Comparison of ENCODE assay signal across 9 cellular contexts in genomic region chr22:43013355-43014061, GRCh38. TPM values are rescaled to one million over a fixed set of nuclear protein-coding genes. Genes with fewer than 3 reads are reported as not detected.
DNase-seq lines count a peak whose midpoint lies in the region; ATAC-seq, FAIRE-seq and TF ChIP-seq lines count a peak whose summit lies in the region.
"Had no signal": no experiment of that assay in that cellular context is flagged by ENCODE, and none has a peak within 500 bp of the region (broad histone marks: within the 10 kb centered on the region; RNA-seq: fewer than 3 reads in every experiment).

No MANE protein-coding gene starts in this region.

- H3F3A ChIP-seq in OCI-LY1 (ENCODE audit: insufficient read depth, low read length) = no peaks in the 10 kb centered on the region

- peak overlapping the region; percentile 79 for H3K4me3 ChIP-seq in OCI-LY1 (ENCODE audit: low read depth, low read length, poor library complexity, severe bottlenecking)
- peak overlapping the region; percentile 72 to 96 (median 81) for H3K4me3 ChIP-seq in endothelial cell of umbilical vein (replicated peaks in 1 of 3; ENCODE audit: insufficient read depth in 1 of 3, low read depth in 1 of 3, low read length in 3 of 3)
- peak overlapping the region; percentile 76 for H3K4me3 ChIP-seq in parathyroid adenoma (ENCODE audit: low read depth, low read length)

- TF ChIP-seq POLR2A in endothelial cell of umbilical vein (IDR thresholded peaks at IDR 0.05; ENCODE audit: low read depth, low read length) = no peak

- peak overlapping the region; percentile 4; the same call in 1 of the 2 replicates for H3K9ac ChIP-seq in OCI-LY1 (ENCODE audit: low read length)
- H3K9ac ChIP-seq in endothelial cell of umbilical vein (replicated peaks; ENCODE audit: extremely low read depth, insufficient read depth, low read length) = peak overlapping the region; percentile 66
- H3K9ac ChIP-seq in parathyroid adenoma = no peak overlapping the region

- H4K20me1 ChIP-seq in OCI-LY1 (ENCODE audit: insufficient read depth, low read length) (no peaks in the 10 kb centered on the region), endothelial cell of umbilical vein (replicated peaks; ENCODE audit: control insufficient read depth, extremely low read depth, insufficient read depth, low read length) (no peaks in the 10 kb centered on the region)

- H3K4me1 ChIP-seq in OCI-LY1 (ENCODE audit: insufficient read depth, low read length, severe bottlenecking) = peaks cover 21% of the 10 kb centered on the region
- H3K4me1 ChIP-seq in endothelial cell of umbilical vein (ENCODE audit: control insufficient read depth, extremely low read depth, insufficient read depth, low read length) = peaks cover 23% of the 10 kb centered on the region
- H3K4me1 ChIP-seq in parathyroid adenoma = peaks cover 10% of the 10 kb centered on the region

- dilution Hi-C loops in endothelial cell of umbilical vein (cut with MboI; ENCODE audit: extremely low pct_ligation_motif_present, low sequenced_read_pairs) = no loop called here

- H3K27me3 ChIP-seq in OCI-LY1 (ENCODE audit: insufficient read depth, low read length) (no peaks in the 10 kb centered on the region), endothelial cell of umbilical vein (ENCODE audit: control insufficient read depth in 2 of 2, insufficient read depth in 2 of 2, low read length in 2 of 2) (no peaks in the 10 kb centered on the region), parathyroid adenoma (ENCODE audit: control insufficient read depth, insufficient read depth, low read length) (no peaks in the 10 kb centered on the region)

- FAIRE-seq in endothelial cell of umbilical vein (lab: Jason Lieb, UNC) = peak; percentile 84

- H3K79me2 ChIP-seq in OCI-LY1 (ENCODE audit: insufficient read depth, low read length) (no peaks in the 10 kb centered on the region), endothelial cell of umbilical vein (ENCODE audit: control insufficient read depth, insufficient read depth, low read length) (peaks cover 52% of the 10 kb centered on the region), parathyroid adenoma (peaks cover 10% of the 10 kb centered on the region)

- TF ChIP-seq CTCF in OCI-LY1 (IDR thresholded peaks at IDR 0.05; ENCODE audit: low read length) (no peak), endothelial cell of umbilical vein (IDR thresholded peaks at IDR 0.05; ENCODE audit: extremely low read depth in 1 of 2, insufficient read depth in 1 of 2, low read depth in 1 of 2, low read length in 2 of 2) (no peak), parathyroid adenoma (IDR thresholded peaks at IDR 0.05) (no peak)

- no peak overlapping the region for H2AFZ ChIP-seq in OCI-LY1 (ENCODE audit: low read length)
- H2AFZ ChIP-seq in endothelial cell of umbilical vein (ENCODE audit: low read depth, low read length) = no peak overlapping the region
- no peak overlapping the region for H2AFZ ChIP-seq in parathyroid adenoma

- H3K9me2 ChIP-seq in OCI-LY1 (ENCODE audit: low read depth, low read length) = no peaks in the 10 kb centered on the region

- H3K4me2 ChIP-seq in OCI-LY1 (ENCODE audit: low read length) = peak overlapping the region; percentile 75
- H3K4me2 ChIP-seq in endothelial cell of umbilical vein (ENCODE audit: insufficient read depth, low read length) = peak overlapping the region; percentile 90
- H3K4me2 ChIP-seq in parathyroid adenoma (ENCODE audit: low read length) = peak overlapping the region; percentile 70

- DNase-seq in ELF-1 (ENCODE audit: low read depth, low spot score) = peak; percentile 85
- peak; percentile 64 for DNase-seq in endothelial cell of umbilical vein (ENCODE audit: low read depth, low spot score)
- DNase-seq in stimulated activated CD4-positive, alpha-beta T cell treated with anti-CD3 and anti-CD28 coated beads, Interleukin-2, amount 100 ng/mL, for 24 hours = no peak
- DNase-seq in GOT3 (lab: John Stamatoyannopoulos, UW) = no peak
- DNase-seq in Ammon's horn (ENCODE audit: low spot score) = no peak
- DNase-seq: NCI-H1048 had no signal

- intact Hi-C loops in endothelial cell of umbilical vein (cut with micrococcal nuclease) = loop anchor here (2.0 to 5.0 kb wide), 4 partner anchors 35 to 81 kb away; partner anchors contain the start of gene TTLL1

- TSS peak; percentile 23 for BruUV-seq in endothelial cell of umbilical vein (replicated peaks; lab: Mats Ljungman, UMichigan)

- H3K9me1 ChIP-seq in endothelial cell of umbilical vein (replicated peaks; ENCODE audit: control insufficient read depth, extremely low read depth, insufficient read depth, low read length) = no peaks in the 10 kb centered on the region

- ATAC-seq in GM21447 (IDR thresholded peaks at IDR 0.05; ENCODE audit: unreplicated experiment) = no peak

- no peaks in the 10 kb centered on the region for H3K9me3 ChIP-seq in OCI-LY1 (ENCODE audit: low read length)
- H3K9me3 ChIP-seq in endothelial cell of umbilical vein (replicated peaks; ENCODE audit: control insufficient read depth, insufficient read depth, low read length) = no peaks in the 10 kb centered on the region
- H3K9me3 ChIP-seq in parathyroid adenoma (ENCODE audit: control insufficient read depth, low read length) = no peaks in the 10 kb centered on the region

- H3K27ac ChIP-seq in OCI-LY1 (ENCODE audit: low read depth, low read length, poor library complexity, severe bottlenecking) = no peak overlapping the region
- H3K27ac ChIP-seq in endothelial cell of umbilical vein (ENCODE audit: insufficient read depth, low read depth, low read length) = peak overlapping the region; percentile 40
- H3K27ac ChIP-seq in parathyroid adenoma = no peak overlapping the region

- POLR2A ChIA-PET in endothelial cell of umbilical vein (lab: Charles Lee) = interaction anchor here (0.8 to 2.6 kb wide), 5 partner anchors 9 to 79 kb away, joined by 3 to 8 read pairs (median 3); no protein-coding TSS in a partner anchor

- H3K36me3 ChIP-seq in OCI-LY1 (ENCODE audit: insufficient read depth, low read length) (no peaks in the 10 kb centered on the region; the same call in 1 of the 2 replicates), endothelial cell of umbilical vein (ENCODE audit: control insufficient read depth in 2 of 2, extremely low read depth in 1 of 2, insufficient read depth in 2 of 2, low read length in 2 of 2) (no peaks in the 10 kb centered on the region), parathyroid adenoma (ENCODE audit: control insufficient read depth, insufficient read depth, low read length) (no peaks in the 10 kb centered on the region)

- CTCF ChIA-PET in endothelial cell of umbilical vein (lab: Charles Lee) = interaction anchor here (0.6 to 4.0 kb wide), 12 partner anchors 9 to 361 kb away, joined by 3 to 24 read pairs (median 4); no protein-coding TSS in a partner anchor

TF ChIP-seq in endothelial cell of umbilical vein, 7 proteins besides CTCF, POLR2A, EP300 and RAD21:
- TF ChIP-seq POLR2AphosphoS5 (IDR thresholded peaks at IDR 0.05; ENCODE audit: insufficient read depth, low read depth, low read length) (no peak), MYC (IDR thresholded peaks at IDR 0.05; ENCODE audit: low read depth, low read length) (no peak), JUN (IDR thresholded peaks at IDR 0.05; ENCODE audit: borderline replicate concordance, insufficient read depth, insufficient read length, low read depth) (no peak), EZH2 (IDR thresholded peaks at IDR 0.05; ENCODE audit: borderline replicate concordance, low read depth, low read length, severe bottlenecking) (no peak), GATA2 (IDR thresholded peaks at IDR 0.05; ENCODE audit: insufficient read depth, insufficient read length, low read depth, low read length) (no peak), MAX (IDR thresholded peaks at IDR 0.05; ENCODE audit: insufficient read depth, insufficient read length) (no peak), FOS (IDR thresholded peaks at IDR 0.05; ENCODE audit: borderline replicate concordance, insufficient read depth, low read length) (no peak)

RNA-seq across cellular contexts. Expression of gene PACSIN2, which starts 1.4 kb away (rescaled TPM):
- 63.9 and 64.5 TPM in 2 replicates for total RNA-seq in endothelial cell of umbilical vein
- 37.7 and 46.2 TPM in 2 replicates for polyA plus RNA-seq in endothelial cell of umbilical vein
- polyA plus RNA-seq in endothelial cell of umbilical vein (2011; cell fraction: cytosol; rRNA removed) = 51.2 and 52.3 TPM in 2 replicates
- 43.0 and 55.9 TPM in 2 replicates for polyA plus RNA-seq in endothelial cell of umbilical vein (2011; cell fraction: nucleus; rRNA removed)
- 35.2 and 38.2 TPM in 2 replicates for polyA plus RNA-seq in endothelial cell of umbilical vein (2012)
- 32.5 and 34.4 TPM in 2 replicates for polyA minus RNA-seq in endothelial cell of umbilical vein
- polyA minus RNA-seq in endothelial cell of umbilical vein (2011; cell fraction: cytosol; rRNA and poly(A)+ RNA removed) = 12.3 TPM
- polyA minus RNA-seq in endothelial cell of umbilical vein (2011; cell fraction: nucleus; rRNA and poly(A)+ RNA removed) = 20.3 and 24.5 TPM in 2 replicates

Comparison
In these comparisons a context has a peak if more than half of its experiments do, and no peak if none do; other contexts are left out.
1. DNase-seq: peak in ELF-1 (single experiment) and endothelial cell of umbilical vein (single experiment); none in stimulated activated CD4-positive, alpha-beta T cell treated with anti-CD3 and anti-CD28 coated beads, Interleukin-2, amount 100 ng/mL, for 24 hours (0 of 2), GOT3 (single experiment) and Ammon's horn (single experiment).
2. Peak in every context shown above with its lines, with median percentiles within 50 percentile points of each other: H3K4me2 ChIP-seq and H3K4me3 ChIP-seq.